In genomic region chr7:96655956-96656355, GRCh38 we compare ENCODE assay signal across 30 cellular contexts.
"Had no signal": no experiment of that assay in that cellular context is flagged by ENCODE, and none has a peak within 500 bp of the region (broad histone marks: within the 10 kb centered on the region; RNA-seq: fewer than 3 reads in every experiment).

No MANE protein-coding gene starts in this region.

- ATAC-seq: activated CD4-positive, alpha-beta T cell treated with anti-CD3 and anti-CD28 coated beads for 36 hours; activated CD8-positive, alpha-beta memory T cell treated with anti-CD3 and anti-CD28 coated beads, Interleukin-2, amount 10 ng/mL, durations not matched to agents 7 days and 5 days; activated CD8-positive, alpha-beta T cell treated with anti-CD3 and anti-CD28 coated beads, Interleukin-2, amount 10 ng/mL, durations not matched to agents 7 days and 5 days; activated naive CD8-positive, alpha-beta T cell treated with anti-CD3 and anti-CD28 coated beads, Interleukin-2, amount 50 U/mL, for 24 hours; body of pancreas; gastroesophageal sphincter had no signal

- H3K27me3 ChIP-seq: adrenal gland, body of pancreas, esophagus squamous epithelium, gastroesophageal sphincter had no signal

- H3K4me1 ChIP-seq: adrenal gland, body of pancreas, esophagus squamous epithelium, gastroesophageal sphincter had no signal

- FAIRE-seq: colon, endometrium, endothelial cell of umbilical vein had no signal

- H3K36me3 ChIP-seq: adrenal gland, esophagus squamous epithelium, gastroesophageal sphincter had no signal

- H3K27ac ChIP-seq: adrenal gland, body of pancreas, epithelial cell of prostate, esophagus squamous epithelium, gastroesophageal sphincter had no signal

- H3K9me3 ChIP-seq: adrenal gland, body of pancreas, gastroesophageal sphincter had no signal

- DNase-seq: activated CD4-positive, alpha-beta memory T cell treated with anti-CD3 and anti-CD28 coated beads for 36 hours; activated CD4-positive, alpha-beta T cell treated with anti-CD3 and anti-CD28 coated beads for 36 hours; activated CD4-positive, alpha-beta T cell treated with anti-CD3 and anti-CD28 coated beads, Interleukin-2, amount 10 ng/mL, durations not matched to agents 24 days and 14 days; activated CD4-positive, CD25-positive, alpha-beta regulatory T cell; activated CD4-positive, CD25-positive, alpha-beta regulatory T cell treated with anti-CD3 and anti-CD28 coated beads, Interleukin-2, amount 50 U/mL, for 72 hours; activated CD8-positive, alpha-beta memory T cell treated with anti-CD3 and anti-CD28 coated beads, Interleukin-2, amount 10 ng/mL, durations not matched to agents 7 days and 5 days; activated CD8-positive, alpha-beta memory T cell treated with anti-CD3 and anti-CD28 coated beads, Interleukin-2, amount 50 U/mL, for 4 hours; activated CD8-positive, alpha-beta T cell treated with anti-CD3 and anti-CD28 coated beads, Interleukin-2, amount 10 ng/mL, durations not matched to agents 7 days and 5 days; activated effector memory CD4-positive, alpha-beta T cell treated with anti-CD3 and anti-CD28 coated beads, Interleukin-2, amount 50 U/mL, for 16 hours; activated naive CD4-positive, alpha-beta T cell treated with anti-CD3 and anti-CD28 coated beads for 36 hours; activated naive CD8-positive, alpha-beta T cell treated with anti-CD3 and anti-CD28 coated beads for 36 hours; activated naive CD8-positive, alpha-beta T cell treated with anti-CD3 and anti-CD28 coated beads, Interleukin-2, amount 50 U/mL, for 24 hours; activated T-cell treated with anti-CD3 and anti-CD28 coated beads, Interleukin-2, amount 50 U/mL, for 1 hour; activated T-cell treated with anti-CD3 and anti-CD28 coated beads, Interleukin-2, amount 50 U/mL, for 48 hours; adrenal gland; amygdala; aorta; body of pancreas; caudate nucleus; cortex of kidney; dermis blood vessel endothelial cell; effector CD8-positive, alpha-beta T cell; esophagus squamous epithelium; foreskin melanocyte; T-helper 2 cell had no signal

- H3K4me3 ChIP-seq: adrenal gland, body of pancreas, esophagus squamous epithelium, gastroesophageal sphincter had no signal
